Comparison of ENCODE assay signal across 1 cellular context in the genomic region with DNA sequence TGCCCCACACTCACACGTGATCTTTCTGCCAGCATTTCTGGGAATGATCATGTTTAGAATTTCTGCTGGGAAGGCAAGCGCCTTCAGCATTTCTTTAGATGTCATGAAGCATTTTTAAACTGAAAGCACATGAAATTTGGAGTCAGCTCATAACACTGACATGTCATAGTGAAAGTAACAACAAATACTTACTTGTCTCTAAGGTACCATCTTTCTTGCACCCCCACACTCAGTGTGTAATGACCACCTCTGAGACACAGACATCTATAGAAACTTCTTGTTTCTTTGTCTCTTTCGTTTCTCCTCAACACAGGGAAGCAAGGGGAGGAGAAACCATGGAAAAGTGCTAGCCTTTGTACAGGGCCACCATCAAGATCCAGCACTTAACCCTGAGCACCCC.
TF ChIP-seq lines count a peak whose summit lies in the region.

No MANE protein-coding gene starts in this region.

TF ChIP-seq in GM12878, 131 proteins besides CTCF, POLR2A, EP300 and RAD21 (continued from another document):
- TF ChIP-seq, protein P1, sequence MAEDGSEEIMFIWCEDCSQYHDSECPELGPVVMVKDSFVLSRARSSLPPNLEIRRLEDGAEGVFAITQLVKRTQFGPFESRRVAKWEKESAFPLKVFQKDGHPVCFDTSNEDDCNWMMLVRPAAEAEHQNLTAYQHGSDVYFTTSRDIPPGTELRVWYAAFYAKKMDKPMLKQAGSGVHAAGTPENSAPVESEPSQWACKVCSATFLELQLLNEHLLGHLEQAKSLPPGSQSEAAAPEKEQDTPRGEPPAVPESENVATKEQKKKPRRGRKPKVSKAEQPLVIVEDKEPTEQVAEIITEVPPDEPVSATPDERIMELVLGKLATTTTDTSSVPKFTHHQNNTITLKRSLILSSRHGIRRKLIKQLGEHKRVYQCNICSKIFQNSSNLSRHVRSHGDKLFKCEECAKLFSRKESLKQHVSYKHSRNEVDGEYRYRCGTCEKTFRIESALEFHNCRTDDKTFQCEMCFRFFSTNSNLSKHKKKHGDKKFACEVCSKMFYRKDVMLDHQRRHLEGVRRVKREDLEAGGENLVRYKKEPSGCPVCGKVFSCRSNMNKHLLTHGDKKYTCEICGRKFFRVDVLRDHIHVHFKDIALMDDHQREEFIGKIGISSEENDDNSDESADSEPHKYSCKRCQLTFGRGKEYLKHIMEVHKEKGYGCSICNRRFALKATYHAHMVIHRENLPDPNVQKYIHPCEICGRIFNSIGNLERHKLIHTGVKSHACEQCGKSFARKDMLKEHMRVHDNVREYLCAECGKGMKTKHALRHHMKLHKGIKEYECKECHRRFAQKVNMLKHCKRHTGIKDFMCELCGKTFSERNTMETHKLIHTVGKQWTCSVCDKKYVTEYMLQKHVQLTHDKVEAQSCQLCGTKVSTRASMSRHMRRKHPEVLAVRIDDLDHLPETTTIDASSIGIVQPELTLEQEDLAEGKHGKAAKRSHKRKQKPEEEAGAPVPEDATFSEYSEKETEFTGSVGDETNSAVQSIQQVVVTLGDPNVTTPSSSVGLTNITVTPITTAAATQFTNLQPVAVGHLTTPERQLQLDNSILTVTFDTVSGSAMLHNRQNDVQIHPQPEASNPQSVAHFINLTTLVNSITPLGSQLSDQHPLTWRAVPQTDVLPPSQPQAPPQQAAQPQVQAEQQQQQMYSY (CRISPR knock-in tag; IDR thresholded peaks at IDR 0.05), result no peak
- TF ChIP-seq DPF2 (IDR thresholded peaks at IDR 0.05) (0 out of 2 replicates have a peak, but pooled peaks have one; percentile 25), CBX5 (IDR thresholded peaks at IDR 0.05; ENCODE audit: low read depth) (no peak), CREB1 (IDR thresholded peaks at IDR 0.05; ENCODE audit: low read depth) (0 out of 2 replicates have a peak, but pooled peaks have one; percentile 10), FOXM1 (IDR thresholded peaks at IDR 0.05; ENCODE audit: low read depth, low read length) (no peak), EZH2 (IDR thresholded peaks at IDR 0.05; ENCODE audit: borderline replicate concordance, control insufficient read depth, low read depth, low read length) (no peak), SIN3A (IDR thresholded peaks at IDR 0.05; ENCODE audit: low read depth, low read length) (no peak), ZNF384 (IDR thresholded peaks at IDR 0.05; ENCODE audit: borderline replicate concordance, low read depth, low read length) (no peak)
- TF ChIP-seq, protein P2, sequence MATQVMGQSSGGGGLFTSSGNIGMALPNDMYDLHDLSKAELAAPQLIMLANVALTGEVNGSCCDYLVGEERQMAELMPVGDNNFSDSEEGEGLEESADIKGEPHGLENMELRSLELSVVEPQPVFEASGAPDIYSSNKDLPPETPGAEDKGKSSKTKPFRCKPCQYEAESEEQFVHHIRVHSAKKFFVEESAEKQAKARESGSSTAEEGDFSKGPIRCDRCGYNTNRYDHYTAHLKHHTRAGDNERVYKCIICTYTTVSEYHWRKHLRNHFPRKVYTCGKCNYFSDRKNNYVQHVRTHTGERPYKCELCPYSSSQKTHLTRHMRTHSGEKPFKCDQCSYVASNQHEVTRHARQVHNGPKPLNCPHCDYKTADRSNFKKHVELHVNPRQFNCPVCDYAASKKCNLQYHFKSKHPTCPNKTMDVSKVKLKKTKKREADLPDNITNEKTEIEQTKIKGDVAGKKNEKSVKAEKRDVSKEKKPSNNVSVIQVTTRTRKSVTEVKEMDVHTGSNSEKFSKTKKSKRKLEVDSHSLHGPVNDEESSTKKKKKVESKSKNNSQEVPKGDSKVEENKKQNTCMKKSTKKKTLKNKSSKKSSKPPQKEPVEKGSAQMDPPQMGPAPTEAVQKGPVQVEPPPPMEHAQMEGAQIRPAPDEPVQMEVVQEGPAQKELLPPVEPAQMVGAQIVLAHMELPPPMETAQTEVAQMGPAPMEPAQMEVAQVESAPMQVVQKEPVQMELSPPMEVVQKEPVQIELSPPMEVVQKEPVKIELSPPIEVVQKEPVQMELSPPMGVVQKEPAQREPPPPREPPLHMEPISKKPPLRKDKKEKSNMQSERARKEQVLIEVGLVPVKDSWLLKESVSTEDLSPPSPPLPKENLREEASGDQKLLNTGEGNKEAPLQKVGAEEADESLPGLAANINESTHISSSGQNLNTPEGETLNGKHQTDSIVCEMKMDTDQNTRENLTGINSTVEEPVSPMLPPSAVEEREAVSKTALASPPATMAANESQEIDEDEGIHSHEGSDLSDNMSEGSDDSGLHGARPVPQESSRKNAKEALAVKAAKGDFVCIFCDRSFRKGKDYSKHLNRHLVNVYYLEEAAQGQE (IDR thresholded peaks at IDR 0.05; ENCODE audit: low read depth, low read length), result no peak
